Comparison of ENCODE assay signal across 9 cellular contexts in the genomic region with DNA sequence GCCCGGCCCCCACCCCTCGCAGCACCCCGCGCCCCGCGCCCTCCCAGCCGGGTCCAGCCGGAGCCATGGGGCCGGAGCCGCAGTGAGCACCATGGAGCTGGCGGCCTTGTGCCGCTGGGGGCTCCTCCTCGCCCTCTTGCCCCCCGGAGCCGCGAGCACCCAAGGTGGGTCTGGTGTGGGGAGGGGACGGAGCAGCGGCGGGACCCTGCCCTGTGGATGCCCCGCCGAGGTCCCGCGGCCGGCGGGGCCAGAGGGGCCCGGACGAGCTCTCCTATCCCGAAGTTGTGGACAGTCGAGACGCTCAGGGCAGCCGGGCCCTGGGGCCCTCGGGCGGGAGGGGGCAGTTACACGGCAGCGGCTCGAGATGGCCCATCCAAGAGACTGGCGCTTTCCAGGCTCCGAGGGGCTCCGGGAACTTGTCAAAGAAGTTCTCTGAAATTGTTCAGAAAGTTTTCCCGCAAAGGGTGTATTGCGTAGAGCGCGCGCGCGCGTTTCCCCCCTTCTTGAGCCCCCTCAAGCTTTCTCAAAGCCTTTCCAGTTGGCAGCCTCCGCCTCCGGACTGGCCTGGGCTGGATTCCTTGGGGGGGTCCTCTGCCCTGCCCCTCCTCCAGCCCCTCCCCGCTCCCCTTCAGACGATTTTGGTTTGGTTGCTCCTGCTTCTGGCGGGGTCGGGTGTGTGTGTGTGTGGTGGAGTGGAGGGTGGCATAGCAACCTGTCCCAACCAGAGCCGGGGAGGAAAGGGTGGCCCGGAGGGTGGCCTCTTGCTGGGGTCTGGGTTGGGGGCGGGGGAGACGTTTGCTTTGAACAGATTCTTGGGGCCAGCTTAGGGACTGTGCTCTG. TPM values are rescaled to one million over a fixed set of nuclear protein-coding genes. Genes with fewer than 3 reads are reported as not detected.
DNase-seq lines count a peak whose midpoint lies in the region; ATAC-seq and TF ChIP-seq lines count a peak whose summit lies in the region.
"Had no signal": no experiment of that assay in that cellular context is flagged by ENCODE, and none has a peak within 500 bp of the region (broad histone marks: within the 10 kb centered on the region; RNA-seq: fewer than 3 reads in every experiment).

No MANE protein-coding gene starts in this region.

- H3K27ac ChIP-seq in ascending aorta (peak overlapping the region; percentile 87 to 91), right cardiac atrium (ENCODE audit: low read length) (peak overlapping the region; percentile 73)

- CTCF ChIA-PET in Calu3 (lab: Charles Lee), result interaction anchor here (0.5 to 161.2 kb wide), 67 partner anchors 15 to 1894 kb away, joined by 3 to 42089 read pairs (median 5); partner anchors contain the start of genes CDK12, ERBB2, GRB7 and GSDMA

- intact Hi-C loops in Calu3 (cut with micrococcal nuclease; ENCODE audit: unreplicated experiment) (loop anchor here (1.0 to 5.0 kb wide), 6 partner anchors 48 to 717 kb away; partner anchors contain the start of genes STARD3 and TOP2A), ascending aorta (cut with DNase I) (loop anchor here (1.0 kb wide), 1 partner anchor 12 kb away; the partner anchor contains the start of gene PGAP3), right cardiac atrium (cut with DNase I) (loop anchor here in 1 of 4 donors (10.0 kb wide), 1 partner anchor 56 kb away; no protein-coding TSS in a partner anchor)

- H3K36me3 Mint-ChIP-seq in Calu3 (ENCODE audit: insufficient read depth, unreplicated experiment), result peaks cover 68% of the 10 kb centered on the region
- peaks cover 1% of the 10 kb centered on the region for H3K36me3 Mint-ChIP-seq in progenitor cell of endocrine pancreas (ENCODE audit: insufficient read depth)

- H3K4me1 ChIP-seq in ascending aorta (peaks cover 0 to 26% of the 10 kb centered on the region in 2 donors), right cardiac atrium (ENCODE audit: control insufficient read depth, insufficient read depth, low read length) (peaks cover 9% of the 10 kb centered on the region)

- DNase-seq in Calu3 (peak; percentile 100), ascending aorta (ENCODE audit: low spot score in 2 of 2) (no peak), right cardiac atrium (peak; percentile 29 to 74 (median 71)), progenitor cell of endocrine pancreas (ENCODE audit: low spot score, unreplicated experiment) (peak; percentile 31), GM19240 (ENCODE audit: insufficient read length, low spot score) (no peak), NCI-H1930 (lab: John Stamatoyannopoulos, UW) (no peak)
- DNase-seq: activated T-cell treated with anti-CD3 and anti-CD28 coated beads, Interleukin-2, amount 50 U/mL, for 4 hours had no signal

- ATAC-seq in right cardiac atrium, result peak; percentile 53 to 58
- ATAC-seq in GM18520 (IDR thresholded peaks at IDR 0.05; ENCODE audit: unreplicated experiment), result no peak
- ATAC-seq in HG03460 (IDR thresholded peaks at IDR 0.05; ENCODE audit: unreplicated experiment), result no peak

- H3K4me3 ChIP-seq in ascending aorta (peak overlapping the region; percentile 84), right cardiac atrium (ENCODE audit: low read length) (peak overlapping the region; percentile 91)

- H3K4me3 Mint-ChIP-seq in Calu3 (ENCODE audit: low read depth, unreplicated experiment), result peak overlapping the region; percentile 71
- H3K4me3 Mint-ChIP-seq in progenitor cell of endocrine pancreas (ENCODE audit: low read depth), result peak overlapping the region; percentile 93

- H3K27me3 ChIP-seq in ascending aorta (no peaks in the 10 kb centered on the region), right cardiac atrium (ENCODE audit: control insufficient read depth, insufficient read depth) (no peaks in the 10 kb centered on the region)

- no TSS peak for BruUV-seq in Calu3 (replicated peaks; lab: Mats Ljungman, UMichigan)

- H3K9me3 ChIP-seq in ascending aorta (no peaks in the 10 kb centered on the region), right cardiac atrium (ENCODE audit: control insufficient read depth, low read length) (no peaks in the 10 kb centered on the region)

- H3K27ac Mint-ChIP-seq in Calu3 (ENCODE audit: unreplicated experiment) (peak overlapping the region; percentile 67), progenitor cell of endocrine pancreas (peak overlapping the region; percentile 71)

- H3K27me3 Mint-ChIP-seq in Calu3 (ENCODE audit: unreplicated experiment) (no peaks in the 10 kb centered on the region), progenitor cell of endocrine pancreas (no peaks in the 10 kb centered on the region)

- TF ChIP-seq CTCF in Calu3 (IDR thresholded peaks at IDR 0.05; ENCODE audit: unreplicated experiment) (no peak), ascending aorta (IDR thresholded peaks at IDR 0.05) (no peak), progenitor cell of endocrine pancreas (IDR thresholded peaks at IDR 0.05; ENCODE audit: unreplicated experiment) (peak; percentile 10)

- no peaks in the 10 kb centered on the region for H3K36me3 ChIP-seq in ascending aorta

- WGBS in right cardiac atrium, result 1% methylated on average over 57 of the region's 57 CpGs

- no peaks in the 10 kb centered on the region for H3K9me3 Mint-ChIP-seq in Calu3 (ENCODE audit: low read depth, unreplicated experiment)
- H3K9me3 Mint-ChIP-seq in progenitor cell of endocrine pancreas (ENCODE audit: low read depth), result no peaks in the 10 kb centered on the region
- H3K9me3 Mint-ChIP-seq: activated T-cell treated with anti-CD3 and anti-CD28 coated beads, Interleukin-2, amount 50 U/mL, for 4 hours had no signal

- H3K4me1 Mint-ChIP-seq in Calu3 (ENCODE audit: low read depth, unreplicated experiment) (peaks cover 68% of the 10 kb centered on the region), progenitor cell of endocrine pancreas (ENCODE audit: low read depth) (peaks cover 53% of the 10 kb centered on the region)

RNA-seq across cellular contexts. Expression of gene ERBB2, which starts 0.5 kb away (rescaled TPM):
- total RNA-seq in Calu3 (2022) (4,829 and 4,830 TPM in 2 replicates), ascending aorta (124 TPM), right cardiac atrium (100 to 1,000 TPM in 3 of 4 donors, 10 to 100 TPM in 1; 99.2 to 178 (median 114) TPM), progenitor cell of endocrine pancreas (136 and 152 TPM in 2 replicates)
- polyA plus RNA-seq in right cardiac atrium, result 56.4 TPM

RNA-seq across cellular contexts. Expression of gene PGAP3, which starts 12.5 kb away (rescaled TPM):
- 1,186 and 1,276 TPM in 2 replicates for total RNA-seq in Calu3 (2022)
- total RNA-seq in ascending aorta, result 29.5 TPM
- 10 to 100 TPM; 12.9 to 24.0 (median 15.2) TPM for total RNA-seq in right cardiac atrium
- 13.6 TPM for polyA plus RNA-seq in right cardiac atrium
- 38.7 and 40.1 TPM in 2 replicates for total RNA-seq in progenitor cell of endocrine pancreas

RNA-seq across cellular contexts. Expression of gene MIEN1, which starts 30.0 kb away (rescaled TPM):
- 2,121 and 2,217 TPM in 2 replicates for total RNA-seq in Calu3 (2022)
- total RNA-seq in ascending aorta, result 64.2 TPM
- total RNA-seq in right cardiac atrium, result 10 to 100 TPM; 53.6 to 67.8 (median 61.8) TPM
- 152 TPM for polyA plus RNA-seq in right cardiac atrium
- 43.4 and 48.0 TPM in 2 replicates for total RNA-seq in progenitor cell of endocrine pancreas

RNA-seq across cellular contexts. Expression of gene PNMT, which starts 32.1 kb away (rescaled TPM):
- total RNA-seq in Calu3 (2022) (1.3 and 3.2 TPM in 2 replicates), ascending aorta (5.1 TPM), right cardiac atrium (10 to 100 TPM; 18.1 to 39.6 (median 21.3) TPM), progenitor cell of endocrine pancreas (2.5 and 3.1 TPM in 2 replicates)
- polyA plus RNA-seq in right cardiac atrium, result 32.7 TPM
- total RNA-seq: activated T-cell treated with anti-CD3 and anti-CD28 coated beads, Interleukin-2, amount 50 U/mL, for 4 hours had no signal

RNA-seq across cellular contexts. Expression of gene TCAP, which starts 35.2 kb away (rescaled TPM):
- 51.5 and 61.1 TPM in 2 replicates for total RNA-seq in Calu3 (2022)
- not detected for total RNA-seq in ascending aorta
- total RNA-seq in right cardiac atrium, result 1,000 to 10,000 TPM; 2,357 to 4,356 (median 2,957) TPM
- polyA plus RNA-seq in right cardiac atrium, result 4,928 TPM
- 1.8 and 2.7 TPM in 2 replicates for total RNA-seq in progenitor cell of endocrine pancreas

Comparison
In these comparisons a context has a peak if more than half of its experiments do, and no peak if none do; other contexts are left out.
1. DNase-seq: peak in Calu3 (single experiment), right cardiac atrium (3 of 3) and progenitor cell of endocrine pancreas (single experiment); none in ascending aorta (0 of 2), GM19240 (single experiment) and NCI-H1930 (0 of 2).
2. ATAC-seq: peak in right cardiac atrium (2 of 2); none in GM18520 (single experiment) and HG03460 (single experiment).
3. RNA of gene ERBB2, which starts 0.5 kb away (total RNA-seq): 4,829 to 4,830 TPM in Calu3; 136 to 152 TPM in progenitor cell of endocrine pancreas, 99.2 to 178 TPM in right cardiac atrium and 124 TPM in ascending aorta (single experiment); every median in the first group is over 10 times any median in the second.
4. RNA of gene PGAP3, which starts 12.5 kb away (total RNA-seq): 1,186 to 1,276 TPM in Calu3; 38.7 to 40.1 TPM in progenitor cell of endocrine pancreas, 29.5 TPM in ascending aorta (single experiment) and 12.9 to 24.0 TPM in right cardiac atrium; every median in the first group is over 10 times any median in the second.
5. RNA of gene MIEN1, which starts 30.0 kb away (total RNA-seq): 2,121 to 2,217 TPM in Calu3; 53.6 to 67.8 TPM in right cardiac atrium, 64.2 TPM in ascending aorta (single experiment) and 43.4 to 48.0 TPM in progenitor cell of endocrine pancreas; every median in the first group is over 10 times any median in the second.